ENCODE assay signal across 33 cellular contexts in genomic region chr5:114458726-114459125, GRCh38.
DNase-seq lines count a peak whose midpoint lies in the region; ATAC-seq and TF ChIP-seq lines count a peak whose summit lies in the region.
"Had no signal": no experiment of that assay in that cellular context is flagged by ENCODE, and none has a peak within 500 bp of the region (broad histone marks: within the 10 kb centered on the region; RNA-seq: fewer than 3 reads in every experiment).

No MANE protein-coding gene starts in this region.

- no peak for TF ChIP-seq CTCF in GM23338 (conservative IDR thresholded peaks at IDR 0.05; ENCODE audit: low read depth in 2 of 2)
- no peak for TF ChIP-seq CTCF in H9 (conservative IDR thresholded peaks at IDR 0.05)
- no peak for TF ChIP-seq CTCF in WTC11 (IDR thresholded peaks at IDR 0.05)

- POLR2A ChIA-PET in WTC11 (lab: Charles Lee) = no interaction called here

- no peak overlapping the region for H4K91ac ChIP-seq in H9 (ENCODE audit: insufficient read length, low read depth, low read length)

- no peak overlapping the region for H3K23ac ChIP-seq in H9 (ENCODE audit: insufficient read length, low read depth, low read length)

- H3K27ac ChIP-seq in GM23338 (ENCODE audit: low read depth) = no peak overlapping the region
- H3K27ac ChIP-seq in H9 (ENCODE audit: insufficient read length, low read depth, low read length) = no peak overlapping the region
- H3K27ac ChIP-seq: 22Rv1; A549; BLaER1; BLaER1 treated with 17β-estradiol and CSF1 and Interleukin-3, amounts not matched to agents 10 nM and 100 nM; C4-2B had no signal

- H3K36me3 ChIP-seq in GM23338 (ENCODE audit: insufficient read depth) = no peaks in the 10 kb centered on the region
- H3K36me3 ChIP-seq: BE2C; BLaER1; BLaER1 treated with 17β-estradiol and CSF1 and Interleukin-3, amounts not matched to agents 10 nM and 100 nM had no signal

- H4K5ac ChIP-seq in H9 (ENCODE audit: insufficient read length, low read depth, low read length) = no peak overlapping the region

- H3K27me3 Mint-ChIP-seq in GM23338 (ENCODE audit: insufficient read depth, low read depth, poor library complexity) (peaks cover 2% of the 10 kb centered on the region), H9 (ENCODE audit: low read depth) (no peaks in the 10 kb centered on the region), WTC11 (ENCODE audit: low read depth) (no peaks in the 10 kb centered on the region)
- H3K27me3 Mint-ChIP-seq: CD4-positive, alpha-beta T cell; CD4-positive, CD25-positive, alpha-beta regulatory T cell; CD8-positive, alpha-beta memory T cell had no signal

- no peak overlapping the region for H3K9ac ChIP-seq in H9 (ENCODE audit: extremely low read depth, insufficient read length, low read length)
- H3K9ac ChIP-seq: BLaER1; BLaER1 treated with 17β-estradiol and CSF1 and Interleukin-3, amounts not matched to agents 10 nM and 100 nM had no signal

- no peaks in the 10 kb centered on the region for H3K79me1 ChIP-seq in H9 (ENCODE audit: insufficient read depth, low read depth, low read length, poor library complexity, severe bottlenecking)

- H3K4ac ChIP-seq in H9 (ENCODE audit: low read depth, low read length) = no peak overlapping the region

- no peaks in the 10 kb centered on the region for H3K9me2 ChIP-seq in GM23338 (ENCODE audit: insufficient read depth)

- H3K4me1 ChIP-seq in GM23338 (ENCODE audit: insufficient read depth) (peaks cover 33% of the 10 kb centered on the region), H9 (ENCODE audit: insufficient read depth, low read length) (no peaks in the 10 kb centered on the region; the same call in none of the 2 replicates)
- H3K4me1 ChIP-seq: A549, BE2C, BLaER1, Caco-2 had no signal

- no peak overlapping the region for H2AK5ac ChIP-seq in H9 (ENCODE audit: insufficient read length, low read length)

- H3K23me2 ChIP-seq in H9 (ENCODE audit: insufficient read length, low read depth, low read length, poor library complexity, severe bottlenecking) = no peaks in the 10 kb centered on the region

- no peak overlapping the region for H2BK120ac ChIP-seq in H9 (ENCODE audit: low read depth, low read length, poor library complexity, severe bottlenecking)

- H3K14ac ChIP-seq in H9 (ENCODE audit: insufficient read depth, low read length) = no peak overlapping the region

- ATAC-seq in GM23338 (peak; percentile 57), WTC11 (peak; percentile 60), GM18520 (IDR thresholded peaks at IDR 0.05; ENCODE audit: unreplicated experiment) (no peak)
- ATAC-seq: A549; CD8-positive, alpha-beta T cell had no signal

- H3K9me3 ChIP-seq in H9 (ENCODE audit: control insufficient read depth, low read depth, low read length) = no peaks in the 10 kb centered on the region
- H3K9me3 ChIP-seq: A549; BE2C; BLaER1; BLaER1 treated with 17β-estradiol and CSF1 and Interleukin-3, amounts not matched to agents 10 nM and 100 nM; Caco-2 had no signal

- CTCF ChIA-PET in WTC11 (lab: Charles Lee) = interaction anchor here (1.6 kb wide), 1 partner anchor 9 kb away, joined by 4 read pairs; no protein-coding TSS in a partner anchor

- H3K18ac ChIP-seq in H9 (ENCODE audit: insufficient read length, low read depth, low read length) = no peak overlapping the region

- H3K4me2 ChIP-seq in GM23338 (no peak overlapping the region), H9 (ENCODE audit: insufficient read depth, insufficient read length, low read length) (no peak overlapping the region)
- H3K4me2 ChIP-seq: A549; BLaER1; BLaER1 treated with 17β-estradiol and CSF1 and Interleukin-3, amounts not matched to agents 10 nM and 100 nM had no signal

- no peak overlapping the region for H3T11ph ChIP-seq in H9 (ENCODE audit: low read length)

- no peak overlapping the region for H3K56ac ChIP-seq in H9 (ENCODE audit: insufficient read length, low read depth, low read length)

- peaks cover 91% of the 10 kb centered on the region for H3K79me2 ChIP-seq in GM23338 (replicated peaks; ENCODE audit: insufficient read depth)
- peaks cover 1% of the 10 kb centered on the region; the same call in 1 of the 2 replicates for H3K79me2 ChIP-seq in H9 (ENCODE audit: insufficient read depth, low read length)

- H3F3A ChIP-seq in GM23338 (replicated peaks; ENCODE audit: low read depth) = no peaks in the 10 kb centered on the region

- no peak for DNase-seq in GM23338 (ENCODE audit: low spot score)
- no peak for DNase-seq in H9
- no peak for DNase-seq in WTC11 (ENCODE audit: low spot score)
- DNase-seq in effector CD8-positive, alpha-beta T cell (lab: John Stamatoyannopoulos, UW) = no peak
- DNase-seq in stimulated activated CD4-positive, alpha-beta T cell treated with anti-CD3 and anti-CD28 coated beads, Interleukin-4, amount 100 ng/mL, for 4 hours = no peak
- DNase-seq: 8988T; ACHN; AML-193; BE2C; C1 segment of cervical spinal cord; Caco-2; Calu3; CD4-positive, alpha-beta memory T cell; CD4-positive, alpha-beta T cell; CD4-positive, CD25-positive, alpha-beta regulatory T cell; CD8-positive, alpha-beta memory T cell; CD8-positive, alpha-beta T cell; COR-L47; DMS 273 treated with DMSO at 0.1 percent for 48 hours; DMS153; DMS53; DMS79; DMS79 treated with DMSO at 0.1 percent for 48 hours; DND-41; EL had no signal

- no peak overlapping the region for H3K4me3 ChIP-seq in GM23338
- H3K4me3 ChIP-seq: A549; BLaER1; BLaER1 treated with 17β-estradiol and CSF1 and Interleukin-3, amounts not matched to agents 10 nM and 100 nM had no signal

- H2BK5ac ChIP-seq in H9 (ENCODE audit: insufficient read length, low read length) = no peak overlapping the region

- H4K20me1 ChIP-seq in GM23338 (replicated peaks; ENCODE audit: insufficient read depth) = no peaks in the 10 kb centered on the region; the same call in 1 of the 2 replicates
- no peaks in the 10 kb centered on the region for H4K20me1 ChIP-seq in H9 (ENCODE audit: control insufficient read depth, insufficient read depth, insufficient read length)
- H4K20me1 ChIP-seq: BLaER1; BLaER1 treated with 17β-estradiol and CSF1 and Interleukin-3, amounts not matched to agents 10 nM and 100 nM had no signal

- H3K36me3 Mint-ChIP-seq in GM23338 (ENCODE audit: low read depth) (peaks cover 2% of the 10 kb centered on the region; the same call in 1 of the 3 replicates), H9 (ENCODE audit: insufficient read depth in 1 of 3, low read depth in 3 of 3) (peaks cover 5 to 7% (median 6%) of the 10 kb centered on the region in 3 experiments; a peak in 5 of 7 replicates), WTC11 (peaks cover 2% of the 10 kb centered on the region)
- H3K36me3 Mint-ChIP-seq: CD14-positive monocyte; CD4-positive, alpha-beta memory T cell; CD4-positive, CD25-positive, alpha-beta regulatory T cell; CD8-positive, alpha-beta memory T cell; CD8-positive, alpha-beta T cell had no signal

- no peak overlapping the region for H2BK20ac ChIP-seq in H9 (ENCODE audit: low read depth, low read length, poor library complexity, severe bottlenecking)

- H4K8ac ChIP-seq in H9 (replicated peaks; ENCODE audit: insufficient read length, low read depth, low read length) = no peak overlapping the region

- no peak overlapping the region for H3K4me3 Mint-ChIP-seq in GM23338
- no peak overlapping the region for H3K4me3 Mint-ChIP-seq in H9
- H3K4me3 Mint-ChIP-seq in WTC11 = no peak overlapping the region
- H3K4me3 Mint-ChIP-seq: B cell; CD14-positive monocyte; CD4-positive, alpha-beta memory T cell; CD4-positive, alpha-beta T cell; CD4-positive, CD25-positive, alpha-beta regulatory T cell; CD8-positive, alpha-beta memory T cell; CD8-positive, alpha-beta T cell had no signal

- H3K27ac Mint-ChIP-seq in GM23338 (0 out of 2 replicates have a peak overlapping the region, but pooled peaks have one; percentile 41), H9 (peak overlapping the region in 2 of 3 experiments; percentile 26 to 61; a peak in 1 of 7 replicates), WTC11 (0 out of 2 replicates have a peak overlapping the region, but pooled peaks have one; percentile 5)
- H3K27ac Mint-ChIP-seq: B cell; CD14-positive monocyte; CD4-positive, alpha-beta memory T cell; CD4-positive, alpha-beta T cell; CD4-positive, CD25-positive, alpha-beta regulatory T cell; CD8-positive, alpha-beta memory T cell; CD8-positive, alpha-beta T cell had no signal

- WGBS in H9 (ENCODE audit: extremely low coverage, insufficient read length, low lambda C conversion rate) = no CpG with 5 or more reads among the region's 5 CpGs

- H3K9me3 Mint-ChIP-seq in GM23338 (no peaks in the 10 kb centered on the region), H9 (no peaks in the 10 kb centered on the region), WTC11 (no peaks in the 10 kb centered on the region)
- H3K9me3 Mint-ChIP-seq: CD4-positive, alpha-beta T cell; CD8-positive, alpha-beta T cell had no signal

- no peak overlapping the region for H2BK12ac ChIP-seq in H9 (ENCODE audit: insufficient read length, low read depth, low read length)

- H2AFZ ChIP-seq in GM23338 (no peak overlapping the region), H9 (ENCODE audit: low read length) (no peak overlapping the region)

- H3K27me3 ChIP-seq in GM23338 (ENCODE audit: insufficient read depth) (no peaks in the 10 kb centered on the region), H9 (ENCODE audit: insufficient read depth, low read length) (no peaks in the 10 kb centered on the region)
- H3K27me3 ChIP-seq: BLaER1; BLaER1 treated with 17β-estradiol and CSF1 and Interleukin-3, amounts not matched to agents 10 nM and 100 nM had no signal

- peaks cover 34% of the 10 kb centered on the region for H3K4me1 Mint-ChIP-seq in GM23338
- peaks cover 20 to 24% of the 10 kb centered on the region in 2 experiments for H3K4me1 Mint-ChIP-seq in H9
- peaks cover 46% of the 10 kb centered on the region for H3K4me1 Mint-ChIP-seq in WTC11
- H3K4me1 Mint-ChIP-seq: B cell; CD14-positive monocyte; CD4-positive, alpha-beta memory T cell; CD4-positive, CD25-positive, alpha-beta regulatory T cell; CD8-positive, alpha-beta memory T cell had no signal

- H2BK15ac ChIP-seq in H9 (ENCODE audit: low read depth, low read length) = no peak overlapping the region

TF ChIP-seq in GM23338, 12 proteins besides CTCF, POLR2A, EP300 and RAD21 (continues in another document):
- TF ChIP-seq ZNF114 (CRISPR knock-in tag; IDR thresholded peaks at IDR 0.05) (no peak), NANOG (IDR thresholded peaks at IDR 0.05; ENCODE audit: borderline replicate concordance) (no peak), POLR2AphosphoS5 (IDR thresholded peaks at IDR 0.05; ENCODE audit: low read depth) (no peak), EZH2phosphoT487 (IDR thresholded peaks at IDR 0.05; ENCODE audit: unreplicated experiment) (no peak), CREB1 (CRISPR knock-in tag; IDR thresholded peaks at IDR 0.05; ENCODE audit: low read depth) (no peak)

TF ChIP-seq in WTC11, 78 proteins besides CTCF, POLR2A, EP300 and RAD21 (continues in another document):
- TF ChIP-seq GTF2I (CRISPR knock-in tag; conservative IDR thresholded peaks at IDR 0.05) (no peak), SOX15 (CRISPR knock-in tag; IDR thresholded peaks at IDR 0.05) (no peak), FOXP1 (CRISPR knock-in tag; IDR thresholded peaks at IDR 0.05; ENCODE audit: borderline replicate concordance) (no peak), NFE2L1 (CRISPR knock-in tag; IDR thresholded peaks at IDR 0.05) (no peak)
